23 cellular contexts compared by ENCODE assay signal in the genomic region with DNA sequence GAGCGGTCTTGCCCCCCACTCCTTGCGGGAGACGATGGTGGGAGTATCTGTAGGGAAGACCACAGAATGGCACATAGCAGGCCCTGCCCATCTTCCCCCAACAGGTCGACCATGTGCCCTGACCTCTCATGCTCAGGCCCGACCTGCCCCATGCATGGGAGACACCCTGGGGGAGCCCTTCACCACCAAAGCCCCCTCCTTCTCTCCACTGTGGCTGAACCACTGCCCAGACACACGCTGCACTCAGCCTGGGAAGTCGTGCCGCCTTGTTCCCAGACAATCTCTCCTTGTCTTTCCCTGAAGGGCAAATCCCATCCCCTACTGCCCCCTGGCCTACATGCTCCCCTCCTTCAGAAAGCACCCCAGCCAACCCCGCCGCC. TPM values are rescaled to one million over a fixed set of nuclear protein-coding genes. Genes with fewer than 3 reads are reported as not detected.
A peak's percentile ranks its signal among the peaks of the same experiment; 100 is the strongest.
DNase-seq lines count a peak whose midpoint lies in the region; ATAC-seq, FAIRE-seq and TF ChIP-seq lines count a peak whose summit lies in the region.
"Had no signal": no experiment of that assay in that cellular context is flagged by ENCODE, and none has a peak within 500 bp of the region (broad histone marks: within the 10 kb centered on the region; RNA-seq: fewer than 3 reads in every experiment).

No MANE protein-coding gene starts in this region.

- CTCF ChIA-PET in H1 (lab: Charles Lee; ENCODE audit: partially characterized antibody): no interaction called here

- no peak for FAIRE-seq in H1 (lab: Jason Lieb, UNC)
- FAIRE-seq: G401.6, GM12892 had no signal

- no peak for TF ChIP-seq EP300 in H1 (IDR thresholded peaks at IDR 0.05; ENCODE audit: borderline replicate concordance in 1 of 2, low read depth in 2 of 2, low read length in 2 of 2)

- no peaks in the 10 kb centered on the region; a peak in 1 of 22 replicates for H3K9me3 ChIP-seq in BLaER1 treated with 17β-estradiol and CSF1 and Interleukin-3, amounts not matched to agents 10 nM and 100 nM (replicated peaks in 1 of 11)
- H3K9me3 ChIP-seq in OCI-LY3 (ENCODE audit: insufficient read depth, low read length) (no peaks in the 10 kb centered on the region), H1 (ENCODE audit: insufficient read depth in 2 of 2, low read depth in 1 of 2, low read length in 1 of 2) (no peaks in the 10 kb centered on the region)
- H3K9me3 ChIP-seq: A549, BE2C, Caco-2, HAP-1 had no signal

- no peak overlapping the region for H2BK15ac ChIP-seq in H1 (ENCODE audit: low read length)

- no peak overlapping the region for H3K4me3 ChIP-seq in BLaER1 treated with 17β-estradiol and CSF1 and Interleukin-3, amounts not matched to agents 10 nM and 100 nM
- H3K4me3 ChIP-seq in OCI-LY3 (ENCODE audit: low read length) (peak overlapping the region; percentile 63), H1 (ENCODE audit: extremely low read depth in 1 of 4, insufficient read depth in 2 of 4, low read depth in 3 of 4, low read length in 4 of 4) (no peak overlapping the region), H7 (ENCODE audit: insufficient read depth, low read depth, low read length) (no peak overlapping the region)
- H3K4me3 ChIP-seq: A549, HAP-1 had no signal

- peak overlapping the region; percentile 74 to 93 (median 86) for H3K4me2 ChIP-seq in BLaER1 treated with 17β-estradiol and CSF1 and Interleukin-3, amounts not matched to agents 10 nM and 100 nM
- peak overlapping the region; percentile 90 for H3K4me2 ChIP-seq in OCI-LY3 (ENCODE audit: low read length)
- 0 out of 4 replicates have a peak overlapping the region, but pooled peaks of 1 of the 2 experiments have one; percentile 14 for H3K4me2 ChIP-seq in H1 (ENCODE audit: insufficient read depth in 1 of 2, low read depth in 2 of 2, low read length in 2 of 2)
- H3K4me2 ChIP-seq: A549 had no signal

- POLR2A ChIA-PET in H1 (lab: Charles Lee; ENCODE audit: partially characterized antibody): no interaction called here

- no peak overlapping the region; a peak in 1 of 22 replicates for H3K9ac ChIP-seq in BLaER1 treated with 17β-estradiol and CSF1 and Interleukin-3, amounts not matched to agents 10 nM and 100 nM
- H3K9ac ChIP-seq in OCI-LY3 (ENCODE audit: low read length): no peak overlapping the region
- no peak overlapping the region for H3K9ac ChIP-seq in H1 (replicated peaks in 1 of 4; ENCODE audit: extremely low read depth in 1 of 4, low read depth in 3 of 4, low read length in 3 of 4)

- H3K4me1 ChIP-seq in BLaER1 treated with 17β-estradiol and CSF1 and Interleukin-3, amounts not matched to agents 10 nM and 100 nM: peaks cover 30 to 45% (median 42%) of the 10 kb centered on the region in 10 experiments
- H3K4me1 ChIP-seq in OCI-LY3 (ENCODE audit: low read length) (peaks cover 57% of the 10 kb centered on the region), H1 (replicated peaks in 1 of 4; ENCODE audit: control insufficient read depth in 3 of 4, insufficient read depth in 4 of 4, low read length in 3 of 4) (peaks cover 0 to 5% (median 0%) of the 10 kb centered on the region in 4 experiments; a peak in 3 of 7 replicates)
- H3K4me1 ChIP-seq: A549, BE2C, Caco-2, HAP-1 had no signal

- H3K18ac ChIP-seq in H1 (ENCODE audit: extremely low read depth, low read length): no peak overlapping the region; the same call in 1 of the 2 replicates

- H4K20me1 ChIP-seq in BLaER1 treated with 17β-estradiol and CSF1 and Interleukin-3, amounts not matched to agents 10 nM and 100 nM: no peaks in the 10 kb centered on the region
- H4K20me1 ChIP-seq in OCI-LY3 (ENCODE audit: insufficient read depth, low read length): no peaks in the 10 kb centered on the region
- no peaks in the 10 kb centered on the region for H4K20me1 ChIP-seq in H1 (replicated peaks in 1 of 2; ENCODE audit: control insufficient read depth in 1 of 2, insufficient read depth in 2 of 2, low read length in 2 of 2)

- H3K27ac ChIP-seq in BLaER1 treated with 17β-estradiol and CSF1 and Interleukin-3, amounts not matched to agents 10 nM and 100 nM: peak overlapping the region in 8 of 11 experiments; percentile 8 to 52 (median 25); a peak in 9 of 22 replicates
- no peak overlapping the region for H3K27ac ChIP-seq in OCI-LY3 (ENCODE audit: low read length)
- no peak overlapping the region for H3K27ac ChIP-seq in H1 (ENCODE audit: low read depth, low read length)
- H3K27ac ChIP-seq: A549, C4-2B had no signal

- no peak for ATAC-seq in GM18861 (IDR thresholded peaks at IDR 0.05; ENCODE audit: unreplicated experiment)
- ATAC-seq: A549; CD8-positive, alpha-beta T cell had no signal

- no peak overlapping the region for H3K4ac ChIP-seq in H1 (replicated peaks; ENCODE audit: insufficient read length, low read depth, low read length)

- no peaks in the 10 kb centered on the region for H3K79me1 ChIP-seq in H1 (ENCODE audit: low read depth, low read length)

- no peak for TF ChIP-seq POLR2A in H1 (IDR thresholded peaks at IDR 0.05; ENCODE audit: control extremely low read depth in 1 of 2, low read depth in 2 of 2, low read length in 2 of 2)

- no peaks in the 10 kb centered on the region for H3K79me2 ChIP-seq in OCI-LY3 (ENCODE audit: low read length)
- H3K79me2 ChIP-seq in H1 (ENCODE audit: control insufficient read depth in 1 of 2, insufficient read depth in 2 of 2, low read length in 2 of 2): no peaks in the 10 kb centered on the region

- H3K23ac ChIP-seq in H1 (ENCODE audit: insufficient read length): no peak overlapping the region

- no peak overlapping the region for H4K5ac ChIP-seq in H1 (ENCODE audit: insufficient read length, low read depth, low read length)

- H3K56ac ChIP-seq in H1 (replicated peaks; ENCODE audit: insufficient read length, low read depth, low read length): no peak overlapping the region

- H3K14ac ChIP-seq in H1 (ENCODE audit: insufficient read length): no peak overlapping the region

- no peak overlapping the region for H2BK5ac ChIP-seq in H1 (ENCODE audit: low read depth, low read length)

- peak overlapping the region; percentile 34; the same call in 1 of the 2 replicates for H2BK20ac ChIP-seq in H1 (ENCODE audit: low read length)

- DNase-seq in H1 (ENCODE audit: low read depth in 1 of 2, low spot score in 2 of 2) (no peak), H7 (no peak), UCSD-AML1 (lab: John Stamatoyannopoulos, UW; ENCODE audit: unreplicated experiment) (no peak), SW 1271 (lab: John Stamatoyannopoulos, UW) (no peak)
- DNase-seq: 8988T; ACHN; AML-193; BE2C; Caco-2; CD4-positive, CD25-positive, alpha-beta regulatory T cell; CD8-positive, alpha-beta T cell; DMS153; DND-41; HFFc6 had no signal

- H3K23me2 ChIP-seq in H1 (ENCODE audit: low read depth, low read length): no peaks in the 10 kb centered on the region

- H2AFZ ChIP-seq in OCI-LY3 (ENCODE audit: low read depth, low read length): no peak overlapping the region
- H2AFZ ChIP-seq in H1 (ENCODE audit: low read length): peak overlapping the region; percentile 38; the same call in 1 of the 2 replicates

- H4K91ac ChIP-seq in H1 (replicated peaks; ENCODE audit: insufficient read length, low read length): no peak overlapping the region

- no peak overlapping the region for H2BK120ac ChIP-seq in H1 (replicated peaks; ENCODE audit: low read depth, low read length)

- no peak for TF ChIP-seq RAD21 in H1 (IDR thresholded peaks at IDR 0.05 in 1 of 2, conservative IDR thresholded peaks at IDR 0.05 in 1 of 2; ENCODE audit: low read depth in 2 of 2, low read length in 2 of 2)

- H3K36me3 ChIP-seq in BLaER1 treated with 17β-estradiol and CSF1 and Interleukin-3, amounts not matched to agents 10 nM and 100 nM: no peaks in the 10 kb centered on the region
- H3K36me3 ChIP-seq in OCI-LY3 (replicated peaks; ENCODE audit: low read depth, low read length): no peaks in the 10 kb centered on the region
- H3K36me3 ChIP-seq in H1 (ENCODE audit: control insufficient read depth in 2 of 4, insufficient read depth in 4 of 4, low read length in 3 of 4): no peaks in the 10 kb centered on the region
- H3K36me3 ChIP-seq in H7 (replicated peaks; ENCODE audit: control insufficient read depth, insufficient read depth, low read length): no peaks in the 10 kb centered on the region
- H3K36me3 ChIP-seq: BE2C, HAP-1 had no signal

- H4K8ac ChIP-seq in H1 (ENCODE audit: extremely low read depth, insufficient read depth, low read length): peak overlapping the region; percentile 51; the same call in 1 of the 2 replicates

- no peaks in the 10 kb centered on the region for H3K27me3 ChIP-seq in BLaER1 treated with 17β-estradiol and CSF1 and Interleukin-3, amounts not matched to agents 10 nM and 100 nM
- H3K27me3 ChIP-seq in OCI-LY3 (ENCODE audit: low read depth, low read length): peaks cover 33% of the 10 kb centered on the region
- no peaks in the 10 kb centered on the region; a peak in 1 of 7 replicates for H3K27me3 ChIP-seq in H1 (replicated peaks in 1 of 4; ENCODE audit: control insufficient read depth in 3 of 4, extremely low read depth in 1 of 4, insufficient read depth in 3 of 4, low read length in 3 of 4)
- no peaks in the 10 kb centered on the region for H3K27me3 ChIP-seq in H7 (ENCODE audit: control insufficient read depth, insufficient read depth, low read length)

- H2BK12ac ChIP-seq in H1 (ENCODE audit: low read depth, low read length): no peak overlapping the region

- no peak overlapping the region for H2AK5ac ChIP-seq in H1 (ENCODE audit: low read depth, low read length)

- 84% methylated on average over 9 of the region's 10 CpGs; no CpG with 5 or more reads in 1 of the 2 experiments for WGBS in H1 (ENCODE audit: extremely low coverage in 1 of 2, insufficient coverage in 1 of 2, insufficient read length in 1 of 2, insufficient replicate concordance in 2 of 2, low coverage in 1 of 2, low lambda C conversion rate in 2 of 2, missing lambda C conversion rate in 1 of 2), 2 experiments

- no peak for TF ChIP-seq CTCF in OCI-LY3 (IDR thresholded peaks at IDR 0.05; ENCODE audit: low read depth, low read length)
- no peak for TF ChIP-seq CTCF in H1 (IDR thresholded peaks at IDR 0.05; ENCODE audit: control extremely low read depth in 1 of 3, insufficient read depth in 1 of 3, low read depth in 1 of 3, low read length in 3 of 3)

RNA-seq across cellular contexts. Expression of a gene that starts 5.5 kb away (rescaled TPM):
- not detected in 2 replicates for total RNA-seq in H1 (2021; fragmentation: NEBNext Ultra II Directional; extraction: Animal tissue kit (Norgen Biotek cat#: 25700))
- polyA plus RNA-seq in H1 (2011; rRNA removed): not detected in 2 replicates
- not detected for polyA plus RNA-seq in H1 (2011; cell fraction: cytosol; rRNA removed)
- not detected for polyA plus RNA-seq in H1 (2011; cell fraction: nucleus; rRNA removed)
- polyA plus RNA-seq in H1 (2012, experiment 1 of 2): not detected in 4 replicates
- polyA plus RNA-seq in H1 (2012, experiment 2 of 2): not detected
- polyA plus RNA-seq in H1 (2013, experiment 1 of 2): not detected
- not detected for polyA plus RNA-seq in H1 (2013, experiment 2 of 2)
- not detected in 2 replicates for polyA minus RNA-seq in H1 (2011; rRNA and poly(A)+ RNA removed)
- polyA minus RNA-seq in H1 (2011; cell fraction: cytosol; rRNA and poly(A)+ RNA removed): not detected
- not detected for polyA minus RNA-seq in H1 (2011; cell fraction: nucleus; rRNA and poly(A)+ RNA removed)
- not detected in 2 replicates for total RNA-seq in H7 (2014; rRNA removed; shearing (Covaris generic))
- total RNA-seq: Caco-2; CD4-positive, CD25-positive, alpha-beta regulatory T cell; CD8-positive, alpha-beta T cell; H4; HFFc6 had no signal
- polyA plus RNA-seq: A549; CD4-positive, CD25-positive, alpha-beta regulatory T cell had no signal

RNA-seq across cellular contexts. Expression of a gene that starts 41.4 kb away (rescaled TPM):
- not detected in 2 replicates for total RNA-seq in H1 (2021; fragmentation: NEBNext Ultra II Directional; extraction: Animal tissue kit (Norgen Biotek cat#: 25700))
- polyA plus RNA-seq in H1 (2011; rRNA removed): not detected in 2 replicates
- not detected for polyA plus RNA-seq in H1 (2011; cell fraction: cytosol; rRNA removed)
- not detected for polyA plus RNA-seq in H1 (2011; cell fraction: nucleus; rRNA removed)
- not detected in 4 replicates for polyA plus RNA-seq in H1 (2012, experiment 1 of 2)
- polyA plus RNA-seq in H1 (2012, experiment 2 of 2): not detected
- not detected for polyA plus RNA-seq in H1 (2013, experiment 1 of 2)
- not detected for polyA plus RNA-seq in H1 (2013, experiment 2 of 2)
- not detected in 2 replicates for polyA minus RNA-seq in H1 (2011; rRNA and poly(A)+ RNA removed)
- not detected for polyA minus RNA-seq in H1 (2011; cell fraction: cytosol; rRNA and poly(A)+ RNA removed)
- polyA minus RNA-seq in H1 (2011; cell fraction: nucleus; rRNA and poly(A)+ RNA removed): not detected
- total RNA-seq in H7 (2014; rRNA removed; shearing (Covaris generic)): not detected in 2 replicates
- total RNA-seq: Caco-2; CD8-positive, alpha-beta T cell; H4; HFFc6 had no signal
- polyA plus RNA-seq: A549 had no signal

RNA-seq across cellular contexts. Expression of a gene that starts 47.7 kb away (rescaled TPM):
- total RNA-seq in H1 (2021; fragmentation: NEBNext Ultra II Directional; extraction: Animal tissue kit (Norgen Biotek cat#: 25700)): not detected in 2 replicates
- 0.08 TPM in 1 of 2 replicates, not detected in the other for polyA plus RNA-seq in H1 (2011; rRNA removed)
- not detected for polyA plus RNA-seq in H1 (2011; cell fraction: cytosol; rRNA removed)
- polyA plus RNA-seq in H1 (2011; cell fraction: nucleus; rRNA removed): not detected
- polyA plus RNA-seq in H1 (2012, experiment 1 of 2): not detected in 4 replicates
- polyA plus RNA-seq in H1 (2012, experiment 2 of 2): not detected
- 0.06 TPM for polyA plus RNA-seq in H1 (2013, experiment 1 of 2)
- polyA plus RNA-seq in H1 (2013, experiment 2 of 2): 0.04 TPM
- not detected in 2 replicates for polyA minus RNA-seq in H1 (2011; rRNA and poly(A)+ RNA removed)
- polyA minus RNA-seq in H1 (2011; cell fraction: cytosol; rRNA and poly(A)+ RNA removed): not detected
- not detected for polyA minus RNA-seq in H1 (2011; cell fraction: nucleus; rRNA and poly(A)+ RNA removed)
- not detected in 2 replicates for total RNA-seq in H7 (2014; rRNA removed; shearing (Covaris generic))
- total RNA-seq: Caco-2; CD4-positive, CD25-positive, alpha-beta regulatory T cell; CD8-positive, alpha-beta T cell; H4; HFFc6 had no signal
- polyA plus RNA-seq: A549; CD4-positive, CD25-positive, alpha-beta regulatory T cell had no signal

RNA-seq across cellular contexts. Expression of a gene that starts 50.4 kb away (rescaled TPM):
- total RNA-seq in H1 (2021; fragmentation: NEBNext Ultra II Directional; extraction: Animal tissue kit (Norgen Biotek cat#: 25700)): not detected in 2 replicates
- not detected in 2 replicates for polyA plus RNA-seq in H1 (2011; rRNA removed)
- not detected for polyA plus RNA-seq in H1 (2011; cell fraction: cytosol; rRNA removed)
- not detected for polyA plus RNA-seq in H1 (2011; cell fraction: nucleus; rRNA removed)
- polyA plus RNA-seq in H1 (2012, experiment 1 of 2): not detected in 4 replicates
- polyA plus RNA-seq in H1 (2012, experiment 2 of 2): not detected
- polyA plus RNA-seq in H1 (2013, experiment 1 of 2): not detected
- not detected for polyA plus RNA-seq in H1 (2013, experiment 2 of 2)
- polyA minus RNA-seq in H1 (2011; rRNA and poly(A)+ RNA removed): not detected in 2 replicates
- not detected for polyA minus RNA-seq in H1 (2011; cell fraction: cytosol; rRNA and poly(A)+ RNA removed)
- polyA minus RNA-seq in H1 (2011; cell fraction: nucleus; rRNA and poly(A)+ RNA removed): not detected
- not detected in 2 replicates for total RNA-seq in H7 (2014; rRNA removed; shearing (Covaris generic))
- total RNA-seq: Caco-2; CD4-positive, CD25-positive, alpha-beta regulatory T cell; H4; HFFc6 had no signal

Comparison
In these comparisons a context has a peak if more than half of its experiments do, and no peak if none do; other contexts are left out.
1. H3K27ac ChIP-seq: peak in BLaER1 treated with 17β-estradiol and CSF1 and Interleukin-3, amounts not matched to agents 10 nM and 100 nM (8 of 11); none in OCI-LY3 (single experiment) and H1 (single experiment).